Comparison of ENCODE assay signal across 20 cellular contexts in genomic region chr1:17603091-17603841, GRCh38.
DNase-seq lines count a peak whose midpoint lies in the region; ATAC-seq and TF ChIP-seq lines count a peak whose summit lies in the region.
"Had no signal": no experiment of that assay in that cellular context is flagged by ENCODE, and none has a peak within 500 bp of the region (broad histone marks: within the 10 kb centered on the region; RNA-seq: fewer than 3 reads in every experiment).

No MANE protein-coding gene starts in this region.

- no peak overlapping the region for H3K4me3 Mint-ChIP-seq in naive thymus-derived CD4-positive, alpha-beta T cell
- H3K4me3 Mint-ChIP-seq: naive B cell had no signal

- H3K9me3 Mint-ChIP-seq in naive thymus-derived CD4-positive, alpha-beta T cell, result no peaks in the 10 kb centered on the region
- H3K9me3 Mint-ChIP-seq: naive B cell had no signal

- POLR2A ChIA-PET in naive thymus-derived CD4-positive, alpha-beta T cell (lab: Charles Lee), result no interaction called here

- H3K36me3 ChIP-seq in naive thymus-derived CD4-positive, alpha-beta T cell (ENCODE audit: control insufficient read depth in 2 of 3, insufficient read depth in 3 of 3, low read length in 3 of 3), result no peaks in the 10 kb centered on the region

- no peak overlapping the region for H3K4me3 ChIP-seq in naive thymus-derived CD4-positive, alpha-beta T cell (ENCODE audit: low read length)
- H3K4me3 ChIP-seq: heart left ventricle, right atrium auricular region had no signal

- no peaks in the 10 kb centered on the region for H3K36me3 Mint-ChIP-seq in naive thymus-derived CD4-positive, alpha-beta T cell
- H3K36me3 Mint-ChIP-seq: naive B cell had no signal

- H3K4me1 Mint-ChIP-seq in naive thymus-derived CD4-positive, alpha-beta T cell, result peaks cover 0 to 6% (median 0%) of the 10 kb centered on the region in 7 donors

- DNase-seq in HT-29 (ENCODE audit: low spot score) (peak; percentile 57), NCI-H2171 (lab: John Stamatoyannopoulos, UW) (peak; percentile 68), iPS-NIHi11 (ENCODE audit: low spot score) (no peak)
- no peak for DNase-seq in naive thymus-derived CD4-positive, alpha-beta T cell
- no peak for DNase-seq in stimulated activated CD4-positive, alpha-beta T cell treated with anti-CD3 and anti-CD28 coated beads, Interleukin-1b, Interleukin-23, amount 100 ng/mL, for 48 hours
- DNase-seq: activated naive CD4-positive, alpha-beta T cell treated with anti-CD3 and anti-CD28 coated beads, Interleukin-2, amount 50 U/mL, for 16 hours; GOT3; heart left ventricle; kidney glomerular epithelial cell; naive B cell; NCI-H226; SIG-M5; stimulated activated CD4-positive, alpha-beta T cell treated with anti-CD3 and anti-CD28 coated beads, Interleukin-4, amount 100 ng/mL, for 4 hours; stimulated activated naive CD4-positive, alpha-beta T cell treated with Interleukin-2 at 50 U/mL for 16 hours had no signal

- H3K27me3 Mint-ChIP-seq in naive thymus-derived CD4-positive, alpha-beta T cell, result peaks cover 0 to 7% (median 0%) of the 10 kb centered on the region in 5 donors

- H3K27ac ChIP-seq in naive thymus-derived CD4-positive, alpha-beta T cell (ENCODE audit: low read depth, low read length), result no peak overlapping the region
- H3K27ac ChIP-seq: C4-2B, KMS-11, right atrium auricular region had no signal

- CTCF ChIA-PET in naive thymus-derived CD4-positive, alpha-beta T cell (lab: Charles Lee), result no interaction called here

- H3K27me3 ChIP-seq in naive thymus-derived CD4-positive, alpha-beta T cell (ENCODE audit: control insufficient read depth in 2 of 2, insufficient read depth in 2 of 2, low read length in 2 of 2), result no peaks in the 10 kb centered on the region
- H3K27me3 ChIP-seq: heart left ventricle, right atrium auricular region had no signal

- H3K27ac Mint-ChIP-seq in naive thymus-derived CD4-positive, alpha-beta T cell, result no peak overlapping the region

- H3K4me1 ChIP-seq in naive thymus-derived CD4-positive, alpha-beta T cell (ENCODE audit: control insufficient read depth in 2 of 2, insufficient read depth in 2 of 2, low read length in 2 of 2), result no peaks in the 10 kb centered on the region

- no peaks in the 10 kb centered on the region for H3K9me3 ChIP-seq in naive thymus-derived CD4-positive, alpha-beta T cell (ENCODE audit: control insufficient read depth in 2 of 3, low read length in 3 of 3)
- H3K9me3 ChIP-seq: heart left ventricle, right atrium auricular region had no signal

- ATAC-seq in SK-N-SH treated with all-trans-retinoic acid at 6 μM for 48 hours (peak; percentile 7; the same call in 1 of the 3 replicates), GM19452 (IDR thresholded peaks at IDR 0.05; ENCODE audit: unreplicated experiment) (no peak), HG02642 (IDR thresholded peaks at IDR 0.05; ENCODE audit: poor library complexity, unreplicated experiment) (no peak)
- ATAC-seq in naive thymus-derived CD4-positive, alpha-beta T cell, result peak; percentile 86
- ATAC-seq: heart left ventricle had no signal

- intact Hi-C loops in naive thymus-derived CD4-positive, alpha-beta T cell (cut with micrococcal nuclease), result no loop called here

TF ChIP-seq in SK-N-SH treated with all-trans-retinoic acid at 6 μM for 48 hours, 23 proteins besides CTCF, POLR2A, EP300 and RAD21:
- TF ChIP-seq TSHZ2 (CRISPR knock-in tag; IDR thresholded peaks at IDR 0.05) (no peak), ZNF70 (CRISPR knock-in tag; IDR thresholded peaks at IDR 0.05) (no peak), GLIS3 (CRISPR knock-in tag; IDR thresholded peaks at IDR 0.05) (no peak), ESRRG (CRISPR knock-in tag; IDR thresholded peaks at IDR 0.05) (no peak), CSDC2 (CRISPR knock-in tag; IDR thresholded peaks at IDR 0.05) (no peak), TOX (CRISPR knock-in tag; IDR thresholded peaks at IDR 0.05; ENCODE audit: borderline replicate concordance) (no peak), ISL1 (CRISPR knock-in tag; IDR thresholded peaks at IDR 0.05) (no peak), PATZ1 (CRISPR knock-in tag; IDR thresholded peaks at IDR 0.05; ENCODE audit: borderline replicate concordance) (no peak), ZC3H10 (CRISPR knock-in tag; IDR thresholded peaks at IDR 0.05) (no peak), ZFP30 (CRISPR knock-in tag; IDR thresholded peaks at IDR 0.05) (no peak), ZNF565 (CRISPR knock-in tag; conservative IDR thresholded peaks at IDR 0.05; ENCODE audit: low read depth) (no peak), ARNTL (CRISPR knock-in tag; IDR thresholded peaks at IDR 0.05; ENCODE audit: borderline replicate concordance, low read depth) (no peak), POU6F1 (CRISPR knock-in tag; IDR thresholded peaks at IDR 0.05; ENCODE audit: borderline replicate concordance, low read depth) (no peak), PPARA (CRISPR knock-in tag; IDR thresholded peaks at IDR 0.05; ENCODE audit: borderline replicate concordance) (no peak), CREB5 (CRISPR knock-in tag; IDR thresholded peaks at IDR 0.05; ENCODE audit: low read depth) (no peak), ZFP3 (CRISPR knock-in tag; IDR thresholded peaks at IDR 0.05) (no peak)
TF ChIP-seq in SK-N-SH treated with all-trans-retinoic acid at 6 μM for 48 hours: peak in this region for 0.

Comparison
In these comparisons a context has a peak if more than half of its experiments do, and no peak if none do; other contexts are left out.
1. DNase-seq: peak in HT-29 (single experiment) and NCI-H2171 (single experiment); none in naive thymus-derived CD4-positive, alpha-beta T cell (0 of 9), iPS-NIHi11 (single experiment) and stimulated activated CD4-positive, alpha-beta T cell treated with anti-CD3 and anti-CD28 coated beads, Interleukin-1b, Interleukin-23, amount 100 ng/mL, for 48 hours (single experiment).
2. ATAC-seq: peak in SK-N-SH treated with all-trans-retinoic acid at 6 μM for 48 hours (single experiment) and naive thymus-derived CD4-positive, alpha-beta T cell (single experiment); none in GM19452 (single experiment) and HG02642 (single experiment).